Comparison of ENCODE assay signal across 8 cellular contexts in the genomic region with DNA sequence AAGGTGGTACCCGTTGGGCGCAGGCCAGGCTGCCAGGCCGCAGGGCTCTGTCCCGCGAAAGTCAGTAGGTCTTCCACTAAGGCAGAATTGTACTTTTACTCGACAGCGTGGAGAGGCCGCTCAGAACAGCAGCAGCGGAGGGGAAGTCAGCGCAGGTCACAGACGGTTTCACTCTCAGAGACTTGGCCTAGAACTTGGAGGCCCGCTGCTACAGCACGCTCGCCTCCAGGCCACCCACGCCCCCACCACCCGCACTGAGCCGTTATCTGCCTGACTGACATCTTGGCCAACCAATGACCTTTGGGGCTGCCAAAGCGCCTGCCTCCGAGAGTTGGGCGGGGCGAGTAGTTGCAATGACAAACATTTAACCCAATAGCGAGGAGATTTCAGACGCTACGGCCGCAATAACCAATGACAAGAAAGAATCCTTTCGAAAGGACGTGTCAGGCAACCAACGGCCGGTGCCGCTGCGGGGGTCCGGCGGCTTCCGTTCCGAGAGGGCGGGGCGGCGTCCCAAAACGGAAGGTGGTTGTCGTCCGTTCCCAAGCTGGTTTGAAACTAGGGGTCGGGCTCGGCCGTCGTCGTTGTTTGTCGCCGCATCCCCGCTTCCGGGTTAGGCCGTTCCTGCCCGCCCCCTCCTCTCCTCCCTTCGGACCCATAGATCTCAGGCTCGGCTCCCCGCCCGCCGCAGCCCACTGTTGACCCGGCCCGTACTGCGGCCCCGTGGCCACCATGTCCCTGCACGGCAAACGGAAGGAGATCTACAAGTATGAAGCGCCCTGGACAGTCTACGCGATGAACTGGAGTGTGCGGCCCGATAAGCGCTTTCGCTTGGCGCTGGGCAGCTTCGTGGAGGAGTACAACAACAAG. TPM values are rescaled to one million over a fixed set of nuclear protein-coding genes. Genes with fewer than 3 reads are reported as not detected.
A peak's percentile ranks its signal among the peaks of the same experiment; 100 is the strongest.
DNase-seq lines count a peak whose midpoint lies in the region; ATAC-seq, FAIRE-seq and TF ChIP-seq lines count a peak whose summit lies in the region.

A gene with protein sequence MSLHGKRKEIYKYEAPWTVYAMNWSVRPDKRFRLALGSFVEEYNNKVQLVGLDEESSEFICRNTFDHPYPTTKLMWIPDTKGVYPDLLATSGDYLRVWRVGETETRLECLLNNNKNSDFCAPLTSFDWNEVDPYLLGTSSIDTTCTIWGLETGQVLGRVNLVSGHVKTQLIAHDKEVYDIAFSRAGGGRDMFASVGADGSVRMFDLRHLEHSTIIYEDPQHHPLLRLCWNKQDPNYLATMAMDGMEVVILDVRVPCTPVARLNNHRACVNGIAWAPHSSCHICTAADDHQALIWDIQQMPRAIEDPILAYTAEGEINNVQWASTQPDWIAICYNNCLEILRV (plus strand): TSS at position 532 of the 870 bp plus-strand sequence. CDS start 201 bp downstream, at position 733.

- H3K4me2 ChIP-seq in mammary epithelial cell (ENCODE audit: insufficient read depth, low read depth, low read length) = peak within 1 kb of the TSS; percentile 99

- CTCF ChIA-PET in mammary epithelial cell (lab: Charles Lee; ENCODE audit: low non-redundant PET) = interaction anchor here (0.5 kb wide), 1 partner anchor 224 kb away, joined by 3 read pairs; the partner anchor contains the start of gene DDX42

- peaks cover 67% of the 10 kb centered on the region for H3K36me3 ChIP-seq in WERI-Rb-1
- no peaks in the 10 kb centered on the region for H3K36me3 ChIP-seq in mammary epithelial cell (ENCODE audit: insufficient read depth, low read length)
- H3K36me3 ChIP-seq in iPS-20b (ENCODE audit: insufficient read depth, low read depth, low read length) = no peaks in the 10 kb centered on the region; the same call in 1 of the 2 replicates
- H3K36me3 ChIP-seq in small intestine (ENCODE audit: control insufficient read depth in 2 of 2, insufficient read depth in 2 of 2, low read length in 2 of 2) = no peaks in the 10 kb centered on the region

- no peaks in the 10 kb centered on the region for H3K27me3 ChIP-seq in WERI-Rb-1 (ENCODE audit: insufficient read depth, low read depth, severe bottlenecking)
- no peaks in the 10 kb centered on the region for H3K27me3 ChIP-seq in mammary epithelial cell (ENCODE audit: insufficient read depth, low read length)
- no peaks in the 10 kb centered on the region for H3K27me3 ChIP-seq in iPS-20b (ENCODE audit: insufficient read depth, low read length)
- H3K27me3 ChIP-seq in small intestine (ENCODE audit: control insufficient read depth in 2 of 2, insufficient read depth in 2 of 2, low read length in 2 of 2) = no peaks in the 10 kb centered on the region

- peak within 1 kb of the TSS; percentile 92 for H3K27ac ChIP-seq in WERI-Rb-1
- H3K27ac ChIP-seq in mammary epithelial cell (ENCODE audit: insufficient read depth, low read depth, low read length) = peak within 1 kb of the TSS; percentile 70
- peak within 1 kb of the TSS; percentile 84 for H3K27ac ChIP-seq in iPS-20b (ENCODE audit: low read length)
- peak within 1 kb of the TSS; percentile 85 to 98 for H3K27ac ChIP-seq in small intestine (ENCODE audit: low read depth in 1 of 2, low read length in 1 of 2)

- DNase-seq in ACHN = peak; percentile 100
- DNase-seq in NCI-H2227 (lab: John Stamatoyannopoulos, UW; ENCODE audit: unreplicated experiment) = peak; percentile 100
- DNase-seq in WERI-Rb-1 = peak; percentile 100
- DNase-seq in mammary epithelial cell = peak; percentile 100
- DNase-seq in small intestine = peak; percentile 100

- intact Hi-C loops in mammary epithelial cell (cut with micrococcal nuclease) = loop anchor here (2.0 to 5.0 kb wide), 3 partner anchors 51 to 292 kb away; partner anchors contain the start of genes MAP3K3, SMARCD2 and TACO1

- BruUV-seq in mammary epithelial cell (replicated peaks; lab: Mats Ljungman, UMichigan) = TSS peak; percentile 34

- FAIRE-seq in small intestine (lab: Jason Lieb, UNC) = peak; percentile 47

- no peaks in the 10 kb centered on the region for H3K9me3 ChIP-seq in WERI-Rb-1 (ENCODE audit: severe bottlenecking)
- H3K9me3 ChIP-seq in mammary epithelial cell (replicated peaks; ENCODE audit: insufficient read depth, low read length) = no peaks in the 10 kb centered on the region
- H3K9me3 ChIP-seq in iPS-20b (ENCODE audit: insufficient read depth, low read depth, low read length) = no peaks in the 10 kb centered on the region
- no peaks in the 10 kb centered on the region for H3K9me3 ChIP-seq in small intestine (ENCODE audit: control insufficient read depth, low read depth)

- H3K4me3 ChIP-seq in WERI-Rb-1 (ENCODE audit: low read depth, low read length) = peak within 1 kb of the TSS; percentile 94
- H3K4me3 ChIP-seq in mammary epithelial cell (replicated peaks in 1 of 3; ENCODE audit: insufficient read depth in 1 of 3, low read depth in 2 of 3, low read length in 3 of 3) = peak within 1 kb of the TSS; percentile 86 to 98 (median 95)
- peak within 1 kb of the TSS; percentile 94 for H3K4me3 ChIP-seq in iPS-20b (ENCODE audit: low read length)
- peak within 1 kb of the TSS; percentile 78 to 87 for H3K4me3 ChIP-seq in small intestine (ENCODE audit: low read depth in 1 of 2, low read length in 2 of 2)

- dilution Hi-C loops in mammary epithelial cell (cut with HindIII; ENCODE audit: low sequenced_read_pairs) = no loop called here

- TF ChIP-seq CTCF in WERI-Rb-1 (IDR thresholded peaks at IDR 0.05; ENCODE audit: low read depth, low read length) (no peak), mammary epithelial cell (conservative IDR thresholded peaks at IDR 0.05 in 1 of 2, IDR thresholded peaks at IDR 0.05 in 1 of 2; ENCODE audit: extremely low read depth in 1 of 2, insufficient read depth in 1 of 2, low read depth in 1 of 2, low read length in 2 of 2) (no peak)

- peaks cover 49% of the 10 kb centered on the region for H3K79me2 ChIP-seq in mammary epithelial cell (ENCODE audit: insufficient read depth, low read length)

- H3K4me1 ChIP-seq in mammary epithelial cell (ENCODE audit: insufficient read depth, low read length) (peaks cover 27% of the 10 kb centered on the region), iPS-20b (ENCODE audit: insufficient read depth, low read length) (peaks cover 9% of the 10 kb centered on the region), small intestine (ENCODE audit: control insufficient read depth in 2 of 2, insufficient read depth in 1 of 2, low read depth in 1 of 2, low read length in 1 of 2) (peaks cover 0 to 5% of the 10 kb centered on the region in 2 donors)

- H2AFZ ChIP-seq in mammary epithelial cell (ENCODE audit: low read depth, low read length) = peak within 1 kb of the TSS; percentile 99

- no peaks in the 10 kb centered on the region for H4K20me1 ChIP-seq in mammary epithelial cell (ENCODE audit: insufficient read depth, low read length)

- H3K9ac ChIP-seq in mammary epithelial cell (ENCODE audit: insufficient read depth, low read length) = peak within 1 kb of the TSS; percentile 88
- H3K9ac ChIP-seq in iPS-20b (ENCODE audit: low read depth, low read length) = peak within 1 kb of the TSS; percentile 97

- in situ Hi-C loops in ACHN (cut with HindIII; ENCODE audit: low pct_ligation_motif_present, low pct_unique_long_range_greater_than_20kb, low sequenced_read_pairs) = no loop called here
- in situ Hi-C loops in mammary epithelial cell (cut with MboI; ENCODE audit: low sequenced_read_pairs in 2 of 2) = no loop called here

- ATAC-seq in GM18873 (IDR thresholded peaks at IDR 0.05; ENCODE audit: low FRiP score, unreplicated experiment) (peak; percentile 95), HG03139 (IDR thresholded peaks at IDR 0.05; ENCODE audit: unreplicated experiment) (peak; percentile 89)

- WGBS in mammary epithelial cell (ENCODE audit: low coverage, missing lambda C conversion rate) = 1% methylated on average over 51 of the region's 72 CpGs
- 0% methylated on average over 64 to 72 of the region's 72 CpGs for WGBS in small intestine, 3 donors

RNA-seq across cellular contexts. Expression of the gene that starts here (rescaled TPM):
- total RNA-seq in mammary epithelial cell = 10 to 100 TPM; 47.5 to 71.3 TPM
- polyA plus RNA-seq in mammary epithelial cell (64.9 TPM), small intestine (10 to 100 TPM; 18.4 to 30.0 (median 25.5) TPM)
- 93.3 TPM for polyA minus RNA-seq in mammary epithelial cell

Comparison
In these comparisons a context has a peak if more than half of its experiments do, and no peak if none do; other contexts are left out.
1. Peak in every context shown above with its lines: DNase-seq, ATAC-seq, H3K4me3 ChIP-seq and H3K27ac ChIP-seq.